Comparison of ENCODE assay signal across 21 cellular contexts in genomic region chr1:38785285-38786039, GRCh38.
DNase-seq lines count a peak whose midpoint lies in the region; ATAC-seq, FAIRE-seq and TF ChIP-seq lines count a peak whose summit lies in the region.
"Had no signal": no experiment of that assay in that cellular context is flagged by ENCODE, and none has a peak within 500 bp of the region (broad histone marks: within the 10 kb centered on the region; RNA-seq: fewer than 3 reads in every experiment).

No MANE protein-coding gene starts in this region.

- no peak overlapping the region for H3K14ac ChIP-seq in mesenchymal stem cell (ENCODE audit: low read length in 2 of 2)

- DNase-seq in H4 (ENCODE audit: low spot score), result peak; percentile 86
- peak; percentile 85 to 97 for DNase-seq in SJSA1 (ENCODE audit: low read depth in 1 of 2, low spot score in 2 of 2)
- peak; percentile 51 for DNase-seq in mesenchymal stem cell
- DNase-seq in lower lobe of right lung, result no peak
- no peak for DNase-seq in GM12891 (ENCODE audit: insufficient read length, low spot score)
- DNase-seq in prostate gland (ENCODE audit: low spot score), result no peak
- DNase-seq: Calu3; CD4-positive, alpha-beta memory T cell; DMS79; NCI-H1092; NCI-H1694 treated with DMSO at 0.1 percent for 48 hours; NCI-H446 treated with DMSO at 0.1 percent for 48 hours; PC-3; SW 1271 had no signal

- no peak for FAIRE-seq in GM12891 (lab: Jason Lieb, UNC)
- FAIRE-seq: G401.6, GM18507, H1, HepG2 had no signal

- H4K8ac ChIP-seq in mesenchymal stem cell (ENCODE audit: low read length), result no peak overlapping the region

- H3K79me1 ChIP-seq in mesenchymal stem cell (replicated peaks; ENCODE audit: low read length, poor library complexity, severe bottlenecking), result no peaks in the 10 kb centered on the region

- H2AK5ac ChIP-seq in mesenchymal stem cell (ENCODE audit: low read length, severe bottlenecking), result no peak overlapping the region

- no peaks in the 10 kb centered on the region for H3K36me3 ChIP-seq in BLaER1 treated with 17β-estradiol and CSF1 and Interleukin-3, amounts not matched to agents 10 nM and 100 nM
- H3K36me3 ChIP-seq in SJSA1 (no peaks in the 10 kb centered on the region), mesenchymal stem cell (ENCODE audit: control insufficient read depth in 1 of 2, insufficient read depth in 2 of 2, low read depth in 1 of 2, low read length in 2 of 2) (no peaks in the 10 kb centered on the region), lower lobe of right lung (no peaks in the 10 kb centered on the region), prostate gland (no peaks in the 10 kb centered on the region)

- H3K23ac ChIP-seq in mesenchymal stem cell (ENCODE audit: low read length in 2 of 2), result no peak overlapping the region

- H2BK5ac ChIP-seq in mesenchymal stem cell (ENCODE audit: low read depth, low read length, poor library complexity, severe bottlenecking), result no peak overlapping the region

- H3K27me3 ChIP-seq in BLaER1 treated with 17β-estradiol and CSF1 and Interleukin-3, amounts not matched to agents 10 nM and 100 nM, result no peaks in the 10 kb centered on the region
- H3K27me3 ChIP-seq in SJSA1 (replicated peaks), result no peaks in the 10 kb centered on the region
- H3K27me3 ChIP-seq in mesenchymal stem cell (ENCODE audit: control insufficient read depth in 1 of 2, insufficient read depth in 1 of 2, low read length in 2 of 2), result peaks cover 39 to 84% of the 10 kb centered on the region in 2 experiments
- H3K27me3 ChIP-seq in lower lobe of right lung (ENCODE audit: low read depth), result peaks cover 79% of the 10 kb centered on the region
- H3K27me3 ChIP-seq in prostate gland (replicated peaks; ENCODE audit: insufficient read depth), result peaks cover 17% of the 10 kb centered on the region

- H2BK15ac ChIP-seq in mesenchymal stem cell (ENCODE audit: low read depth, poor library complexity, severe bottlenecking), result no peak overlapping the region

- no peak overlapping the region for H2BK12ac ChIP-seq in mesenchymal stem cell (ENCODE audit: low read length in 2 of 2)

- TF ChIP-seq CTCF in lower lobe of right lung (IDR thresholded peaks at IDR 0.05) (no peak), prostate gland (IDR thresholded peaks at IDR 0.05) (no peak)

- H4K20me1 ChIP-seq in BLaER1 treated with 17β-estradiol and CSF1 and Interleukin-3, amounts not matched to agents 10 nM and 100 nM, result no peaks in the 10 kb centered on the region

- no peak overlapping the region for H4K91ac ChIP-seq in mesenchymal stem cell (ENCODE audit: low read length)

- no peak for ATAC-seq in lower lobe of right lung
- ATAC-seq: HepG2, PC-3 had no signal

- H3K18ac ChIP-seq in mesenchymal stem cell (ENCODE audit: low read depth in 1 of 2, low read length in 2 of 2), result no peak overlapping the region

- H3K4me2 ChIP-seq in BLaER1 treated with 17β-estradiol and CSF1 and Interleukin-3, amounts not matched to agents 10 nM and 100 nM, result peak overlapping the region in 9 of 11 experiments; percentile 80 to 96 (median 91); a peak in 15 of 22 replicates
- no peak overlapping the region for H3K4me2 ChIP-seq in mesenchymal stem cell (ENCODE audit: low read length, poor library complexity, severe bottlenecking)
- H3K4me2 ChIP-seq: KMS-11 had no signal

- H3K4ac ChIP-seq in mesenchymal stem cell (ENCODE audit: low read depth in 1 of 2, low read length in 2 of 2), result no peak overlapping the region

- no peak overlapping the region for H3K9ac ChIP-seq in BLaER1 treated with 17β-estradiol and CSF1 and Interleukin-3, amounts not matched to agents 10 nM and 100 nM
- no peak overlapping the region for H3K9ac ChIP-seq in mesenchymal stem cell (ENCODE audit: low read length)
- H3K9ac ChIP-seq: KMS-11 had no signal

- no peaks in the 10 kb centered on the region for H3K9me3 ChIP-seq in BLaER1 treated with 17β-estradiol and CSF1 and Interleukin-3, amounts not matched to agents 10 nM and 100 nM (replicated peaks in 1 of 11)
- H3K9me3 ChIP-seq in SJSA1 (replicated peaks), result no peaks in the 10 kb centered on the region
- peaks cover 3% of the 10 kb centered on the region for H3K9me3 ChIP-seq in mesenchymal stem cell (ENCODE audit: control insufficient read depth, low read length)
- H3K9me3 ChIP-seq in lower lobe of right lung, result no peaks in the 10 kb centered on the region
- no peaks in the 10 kb centered on the region for H3K9me3 ChIP-seq in prostate gland

- peak overlapping the region in 1 of 11 experiments; percentile 78; a peak in 1 of 22 replicates for H3K27ac ChIP-seq in BLaER1 treated with 17β-estradiol and CSF1 and Interleukin-3, amounts not matched to agents 10 nM and 100 nM
- H3K27ac ChIP-seq in SJSA1 (peak overlapping the region; percentile 99), mesenchymal stem cell (ENCODE audit: low read length, poor library complexity, severe bottlenecking) (no peak overlapping the region), lower lobe of right lung (no peak overlapping the region), prostate gland (no peak overlapping the region)
- H3K27ac ChIP-seq: KMS-11, RWPE1 had no signal

- H3K4me1 ChIP-seq in BLaER1 treated with 17β-estradiol and CSF1 and Interleukin-3, amounts not matched to agents 10 nM and 100 nM, result peaks cover 51 to 82% (median 78%) of the 10 kb centered on the region in 10 experiments
- H3K4me1 ChIP-seq in SJSA1 (replicated peaks) (peaks cover 90% of the 10 kb centered on the region), mesenchymal stem cell (ENCODE audit: control insufficient read depth, insufficient read depth, low read depth, low read length) (no peaks in the 10 kb centered on the region), lower lobe of right lung (no peaks in the 10 kb centered on the region), prostate gland (replicated peaks) (no peaks in the 10 kb centered on the region)

- H2BK120ac ChIP-seq in mesenchymal stem cell (ENCODE audit: low read depth, low read length), result no peak overlapping the region

- 50% methylated on average over 4 of the region's 4 CpGs for WGBS in mesenchymal stem cell
- 57% methylated on average over 4 of the region's 4 CpGs for WGBS in prostate gland

- H3K4me3 ChIP-seq in BLaER1 treated with 17β-estradiol and CSF1 and Interleukin-3, amounts not matched to agents 10 nM and 100 nM, result no peak overlapping the region
- no peak overlapping the region for H3K4me3 ChIP-seq in SJSA1
- no peak overlapping the region for H3K4me3 ChIP-seq in mesenchymal stem cell (ENCODE audit: insufficient read depth in 1 of 2, low read depth in 1 of 2, low read length in 2 of 2)
- no peak overlapping the region for H3K4me3 ChIP-seq in lower lobe of right lung
- no peak overlapping the region for H3K4me3 ChIP-seq in prostate gland

- H2AFZ ChIP-seq in mesenchymal stem cell (ENCODE audit: low read depth, low read length), result no peak overlapping the region

- intact Hi-C loops in lower lobe of right lung (cut with DNase I), result no loop called here
- intact Hi-C loops in prostate gland (cut with DNase I), result no loop called here

- TF ChIP-seq POLR2A in GM12891 (IDR thresholded peaks at IDR 0.05; ENCODE audit: low read depth, low read length) (no peak), prostate gland (IDR thresholded peaks at IDR 0.05) (no peak)

TF ChIP-seq in GM12891, 5 proteins besides CTCF, POLR2A, EP300 and RAD21:
- TF ChIP-seq PAX5 (IDR thresholded peaks at IDR 0.05; ENCODE audit: insufficient read depth, low read length, severe bottlenecking), result no peak
- no peak for TF ChIP-seq POU2F2 (IDR thresholded peaks at IDR 0.05; ENCODE audit: low read depth, low read length)
- TF ChIP-seq TAF1 (IDR thresholded peaks at IDR 0.05; ENCODE audit: low read depth, low read length), result no peak
- TF ChIP-seq SPI1 (IDR thresholded peaks at IDR 0.05; ENCODE audit: low read depth, low read length), result no peak
- no peak for TF ChIP-seq POLR2AphosphoS5 (IDR thresholded peaks at IDR 0.05; ENCODE audit: low read depth, low read length)

Comparison
In these comparisons a context has a peak if more than half of its experiments do, and no peak if none do; other contexts are left out.
1. DNase-seq: peak in H4 (single experiment), SJSA1 (2 of 2) and mesenchymal stem cell (single experiment); none in lower lobe of right lung (single experiment), GM12891 (single experiment) and prostate gland (single experiment).